Comparison of ENCODE assay signal across 1 cellular context in genomic region chr5:100788417-100788816, GRCh38.
TF ChIP-seq lines count a peak whose summit lies in the region.

No MANE protein-coding gene starts in this region.

TF ChIP-seq in GM12878, 131 proteins besides CTCF, POLR2A, EP300 and RAD21 (continued from another document):
- TF ChIP-seq ZNF592 (IDR thresholded peaks at IDR 0.05) (no peak), TCF12 (IDR thresholded peaks at IDR 0.05; ENCODE audit: low read depth, low read length) (no peak), BACH1 (IDR thresholded peaks at IDR 0.05; ENCODE audit: borderline replicate concordance) (no peak), POU2F2 (IDR thresholded peaks at IDR 0.05; ENCODE audit: borderline replicate concordance, low read depth, low read length) (no peak), LARP7 (IDR thresholded peaks at IDR 0.05) (no peak), SIX5 (IDR thresholded peaks at IDR 0.05; ENCODE audit: low read depth, low read length, severe bottlenecking) (no peak), ZNF687 (IDR thresholded peaks at IDR 0.05) (0 out of 2 replicates have a peak, but pooled peaks have one; percentile 14)
